ENCODE assay signal across 22 cellular contexts in genomic region chr7:138954545-138955475, GRCh38. TPM values are rescaled to one million over a fixed set of nuclear protein-coding genes. Genes with fewer than 3 reads are reported as not detected.
DNase-seq lines count a peak whose midpoint lies in the region; ATAC-seq, FAIRE-seq and TF ChIP-seq lines count a peak whose summit lies in the region.
"Had no signal": no experiment of that assay in that cellular context is flagged by ENCODE, and none has a peak within 500 bp of the region (broad histone marks: within the 10 kb centered on the region; RNA-seq: fewer than 3 reads in every experiment).

No MANE protein-coding gene starts in this region.

- POLR2A ChIA-PET in HepG2 (lab: Yijun Ruan, JAX) = no interaction called here

- H4K12ac ChIP-seq in trophoblast cell (ENCODE audit: low read depth, low read length) = no peak overlapping the region

- H3K14ac ChIP-seq in trophoblast cell (ENCODE audit: low read length) = no peak overlapping the region

- H3K4me3 ChIP-seq in HepG2 (replicated peaks in 1 of 3; ENCODE audit: insufficient read depth in 1 of 3, low read depth in 2 of 3, low read length in 3 of 3) = no peak overlapping the region
- H3K4me3 ChIP-seq in right lobe of liver = no peak overlapping the region
- H3K4me3 ChIP-seq in mesendoderm (ENCODE audit: low read length) = no peak overlapping the region
- H3K4me3 ChIP-seq in trophoblast cell (ENCODE audit: low read depth, low read length) = no peak overlapping the region
- H3K4me3 ChIP-seq: A549 had no signal

- no peaks in the 10 kb centered on the region for H3K27me3 ChIP-seq in HepG2 (ENCODE audit: control insufficient read depth in 1 of 2, insufficient read depth in 2 of 2, low read length in 2 of 2)
- no peaks in the 10 kb centered on the region for H3K27me3 ChIP-seq in right lobe of liver
- H3K27me3 ChIP-seq in mesendoderm (ENCODE audit: insufficient read depth, low read length, poor library complexity) = no peaks in the 10 kb centered on the region
- no peaks in the 10 kb centered on the region for H3K27me3 ChIP-seq in trophoblast cell (ENCODE audit: insufficient read depth, low read length)

- no peak for DNase-seq in HepG2 (ENCODE audit: low spot score)
- no peak for DNase-seq in right lobe of liver
- DNase-seq in dermis blood vessel endothelial cell = peak; percentile 39
- DNase-seq in mesendoderm = peak; percentile 55
- DNase-seq in DMS 273 (lab: John Stamatoyannopoulos, UW; ENCODE audit: unreplicated experiment) = no peak
- no peak for DNase-seq in H54 (ENCODE audit: insufficient read length, low spot score)
- DNase-seq in trophoblast cell = no peak
- DNase-seq in NOMO-1 treated with dmso at 0.1 percent for 144 hours (lab: John Stamatoyannopoulos, UW; ENCODE audit: unreplicated experiment) = no peak
- DNase-seq: DMS153, KG1, NCI-H1048, NCI-H1436 treated with DMSO at 0.1 percent for 48 hours, NCI-H2029 treated with DMSO at 0.1 percent for 48 hours, NCI-H2171 treated with DMSO at 0.1 percent for 48 hours, NCI-H446 treated with DMSO at 0.1 percent for 48 hours, NCI-H774, SK-N-SH had no signal

- H3K23ac ChIP-seq in mesendoderm (ENCODE audit: low read length) (no peak overlapping the region), trophoblast cell (ENCODE audit: low read length) (no peak overlapping the region)

- no peak overlapping the region for H2BK15ac ChIP-seq in mesendoderm (replicated peaks; ENCODE audit: low read depth)

- TF ChIP-seq RAD21 in HepG2 (CRISPR knock-in tag; IDR thresholded peaks at IDR 0.05) = no peak

- ATAC-seq in HepG2 (peak; percentile 40; the same call in 1 of the 3 replicates), right lobe of liver (no peak)
- ATAC-seq: HCT116, Panc1 had no signal

- no peak overlapping the region for H4K5ac ChIP-seq in mesendoderm (ENCODE audit: low read length)

- no peak overlapping the region for H3K18ac ChIP-seq in mesendoderm (ENCODE audit: low read length)
- H3K18ac ChIP-seq in trophoblast cell (ENCODE audit: low read length) = no peak overlapping the region

- in situ Hi-C loops in HepG2 (cut with HindIII; ENCODE audit: extremely low pct_ligation_motif_present, low pct_unique_long_range_greater_than_20kb) = no loop called here

- H3K27ac ChIP-seq in HepG2 (ENCODE audit: extremely low read length, insufficient read depth, low read length) (no peak overlapping the region), right lobe of liver (no peak overlapping the region), mesendoderm (ENCODE audit: low read depth, low read length) (no peak overlapping the region), trophoblast cell (ENCODE audit: low read depth, low read length) (no peak overlapping the region)
- H3K27ac ChIP-seq: A549, C4-2B had no signal

- H3K9ac ChIP-seq in HepG2 (ENCODE audit: insufficient read depth, low read depth, low read length) = no peak overlapping the region
- no peak overlapping the region for H3K9ac ChIP-seq in mesendoderm (ENCODE audit: low read length)
- H3K9ac ChIP-seq in trophoblast cell (ENCODE audit: low read length) = no peak overlapping the region
- H3K9ac ChIP-seq: SK-N-SH had no signal

- H4K20me1 ChIP-seq in HepG2 (ENCODE audit: insufficient read depth, low read length) = no peaks in the 10 kb centered on the region

- TF ChIP-seq CTCF in HepG2 (CRISPR knock-in tag; IDR thresholded peaks at IDR 0.05) (no peak), right lobe of liver (IDR thresholded peaks at IDR 0.05) (no peak)

- no peak overlapping the region for H2AFZ ChIP-seq in HepG2 (ENCODE audit: low read length)
- H2AFZ ChIP-seq in trophoblast cell (ENCODE audit: insufficient read depth, low read length, poor library complexity) = no peak overlapping the region

- BruUV-seq in HepG2 (replicated peaks; lab: Mats Ljungman, UMichigan) = no TSS peak

- H2BK120ac ChIP-seq in mesendoderm (ENCODE audit: low read depth, low read length) = no peak overlapping the region
- H2BK120ac ChIP-seq in trophoblast cell (ENCODE audit: insufficient read depth, low read length, poor library complexity) = no peak overlapping the region

- H3K4me2 ChIP-seq in HepG2 (ENCODE audit: low read depth, low read length) (no peak overlapping the region), mesendoderm (ENCODE audit: low read length) (no peak overlapping the region), trophoblast cell (ENCODE audit: low read length) (no peak overlapping the region)
- H3K4me2 ChIP-seq: A549, SK-N-SH had no signal

- H3K36me3 ChIP-seq in HepG2 (replicated peaks in 1 of 2; ENCODE audit: control insufficient read depth in 1 of 2, insufficient read depth in 2 of 2, low read length in 2 of 2) (no peaks in the 10 kb centered on the region), right lobe of liver (no peaks in the 10 kb centered on the region), mesendoderm (ENCODE audit: control insufficient read depth, insufficient read depth, low read length) (no peaks in the 10 kb centered on the region), trophoblast cell (ENCODE audit: control insufficient read depth in 1 of 2, insufficient read depth in 2 of 2, low read length in 2 of 2) (no peaks in the 10 kb centered on the region)

- H2AK5ac ChIP-seq in mesendoderm (ENCODE audit: low read length) = no peak overlapping the region
- no peak overlapping the region for H2AK5ac ChIP-seq in trophoblast cell (ENCODE audit: low read length)

- no peak overlapping the region for H2BK12ac ChIP-seq in trophoblast cell (ENCODE audit: low read length)

- no peak for TF ChIP-seq POLR2A in HepG2 (IDR thresholded peaks at IDR 0.05; ENCODE audit: insufficient read depth in 1 of 2, low read depth in 2 of 2, low read length in 2 of 2)
- TF ChIP-seq POLR2A in right lobe of liver (IDR thresholded peaks at IDR 0.05) = no peak
- no peak for TF ChIP-seq POLR2A in H54 (IDR thresholded peaks at IDR 0.05; ENCODE audit: low read depth, low read length)

- H3K4ac ChIP-seq in mesendoderm (ENCODE audit: low read depth, low read length) (no peak overlapping the region), trophoblast cell (ENCODE audit: low read depth, low read length) (no peak overlapping the region)

- CTCF ChIA-PET in HepG2 (lab: Yijun Ruan, JAX; ENCODE audit: low intra/inter-chr PET ratio, low total read pairs) = no interaction called here

- no peak for TF ChIP-seq EP300 in HepG2 (IDR thresholded peaks at IDR 0.05; ENCODE audit: low read depth in 2 of 2, low read length in 2 of 2)
- TF ChIP-seq EP300 in HepG2 (CRISPR knock-in tag; IDR thresholded peaks at IDR 0.05; ENCODE audit: borderline replicate concordance) = no peak

- H3K9me3 ChIP-seq in HepG2 (ENCODE audit: low read length) = no peaks in the 10 kb centered on the region
- H3K9me3 ChIP-seq in right lobe of liver = no peaks in the 10 kb centered on the region
- H3K9me3 ChIP-seq in trophoblast cell (ENCODE audit: insufficient read depth, low read depth, low read length) = peaks cover 2% of the 10 kb centered on the region
- H3K9me3 ChIP-seq: A549, SK-N-SH had no signal

- no peaks in the 10 kb centered on the region for H3K79me2 ChIP-seq in HepG2 (ENCODE audit: insufficient read depth, low read length)
- H3K79me2 ChIP-seq in mesendoderm (ENCODE audit: control insufficient read depth, insufficient read depth, low read length) = no peaks in the 10 kb centered on the region
- H3K79me2 ChIP-seq in trophoblast cell (ENCODE audit: control insufficient read depth, insufficient read depth, low read length, poor library complexity) = peaks cover 2% of the 10 kb centered on the region

- intact Hi-C loops in HepG2 (cut with micrococcal nuclease; ENCODE audit: unreplicated experiment) = no loop called here
- intact Hi-C loops in right lobe of liver (cut with DNase I) = no loop called here

- no peak overlapping the region for H4K91ac ChIP-seq in trophoblast cell (ENCODE audit: low read depth, low read length)

- H2BK5ac ChIP-seq in mesendoderm (ENCODE audit: low read length) (no peak overlapping the region), trophoblast cell (ENCODE audit: low read depth, low read length, poor library complexity) (no peak overlapping the region)

- peaks cover 11% of the 10 kb centered on the region for H3K4me1 ChIP-seq in HepG2 (ENCODE audit: insufficient read depth, low read length)
- no peaks in the 10 kb centered on the region for H3K4me1 ChIP-seq in right lobe of liver
- no peaks in the 10 kb centered on the region for H3K4me1 ChIP-seq in mesendoderm (ENCODE audit: control insufficient read depth, low read depth, low read length)
- H3K4me1 ChIP-seq in trophoblast cell (ENCODE audit: control insufficient read depth in 1 of 2, insufficient read depth in 2 of 2, low read length in 2 of 2) = peaks cover 8 to 17% of the 10 kb centered on the region in 2 experiments

- WGBS in HepG2 (ENCODE audit: low lambda C conversion rate) = 80% methylated on average over 12 of the region's 14 CpGs
- 66% methylated on average over 9 of the region's 14 CpGs for WGBS in right lobe of liver (ENCODE audit: insufficient coverage, low coverage, low lambda C conversion rate, missing lambda C conversion rate)
- no CpG with 5 or more reads among the region's 14 CpGs for WGBS in mesendoderm (ENCODE audit: extremely low coverage, insufficient coverage, low lambda C conversion rate)
- no CpG with 5 or more reads among the region's 14 CpGs for WGBS in trophoblast cell (ENCODE audit: extremely low coverage, insufficient coverage, insufficient read length)

- FAIRE-seq in HepG2 (lab: Jason Lieb, UNC) = peak; percentile 26
- FAIRE-seq in H54 (lab: Jason Lieb, UNC) = no peak
- FAIRE-seq: A549, GM19239 had no signal

- H3K56ac ChIP-seq in mesendoderm (ENCODE audit: low read length) = peak overlapping the region; percentile 4

- H3K79me1 ChIP-seq in mesendoderm (ENCODE audit: low read length) (no peaks in the 10 kb centered on the region), trophoblast cell (ENCODE audit: low read length) (peaks cover 4% of the 10 kb centered on the region)

- H4K8ac ChIP-seq in mesendoderm (ENCODE audit: low read depth, low read length) (no peak overlapping the region), trophoblast cell (ENCODE audit: low read depth, low read length) (no peak overlapping the region)

RNA-seq across cellular contexts. Expression of gene KIAA1549, which starts 26.4 kb away (rescaled TPM):
- 1.8 TPM in 2 replicates for total RNA-seq in HepG2 (2016; rRNA removed; fragmentation: Illumina TruSeq; extraction: Trizol)
- 0.88 and 1.0 TPM in 2 replicates for total RNA-seq in HepG2 (2016; cell fraction: cytosol; rRNA removed; fragmentation: Illumina TruSeq; extraction: Trizol; ENCODE audit: low read depth)
- 1.4 and 1.8 TPM in 2 replicates for total RNA-seq in HepG2 (2016; cell fraction: insoluble cytoplasmic fraction; rRNA removed; fragmentation: Illumina TruSeq; extraction: Trizol)
- total RNA-seq in HepG2 (2016; cell fraction: membrane; rRNA removed; fragmentation: Illumina TruSeq; extraction: Trizol) = 1.5 and 2.2 TPM in 2 replicates
- 3.1 and 3.6 TPM in 2 replicates for total RNA-seq in HepG2 (2016; cell fraction: nucleus; rRNA removed; fragmentation: Illumina TruSeq; extraction: Trizol)
- 1.1 and 1.2 TPM in 2 replicates for polyA plus RNA-seq in HepG2 (2011; rRNA removed)
- 0.95 and 0.96 TPM in 2 replicates for polyA plus RNA-seq in HepG2 (2011; cell fraction: cytosol; rRNA removed)
- polyA plus RNA-seq in HepG2 (2011; cell fraction: nucleus; rRNA removed) = 2.4 and 2.6 TPM in 2 replicates
- 1.3 and 2.0 TPM in 2 replicates for polyA plus RNA-seq in HepG2 (2012)
- polyA plus RNA-seq in HepG2 (2016; cell fraction: cytosol; fragmentation: Illumina TruSeq; extraction: Trizol; ENCODE audit: low read depth) = 0.15 and 0.22 TPM in 2 replicates
- 1.5 and 1.9 TPM in 2 replicates for polyA plus RNA-seq in HepG2 (2016; cell fraction: insoluble cytoplasmic fraction; fragmentation: Illumina TruSeq; extraction: Trizol; ENCODE audit: low read depth)
- polyA plus RNA-seq in HepG2 (2016; cell fraction: membrane; fragmentation: Illumina TruSeq; extraction: Trizol; ENCODE audit: low read depth) = 0.65 and 1.0 TPM in 2 replicates
- 4.3 and 4.8 TPM in 2 replicates for polyA plus RNA-seq in HepG2 (2016; cell fraction: nucleus; fragmentation: Illumina TruSeq; extraction: Trizol; ENCODE audit: insufficient read depth, low read depth)
- polyA minus RNA-seq in HepG2 (2011; rRNA and poly(A)+ RNA removed; ENCODE audit: low replicate concordance) = 4.4 and 12.3 TPM in 2 replicates
- 1.8 and 3.1 TPM in 2 replicates for polyA minus RNA-seq in HepG2 (2011; cell fraction: cytosol; rRNA and poly(A)+ RNA removed)
- polyA minus RNA-seq in HepG2 (2011; cell fraction: nucleus; rRNA and poly(A)+ RNA removed) = 2.6 and 3.1 TPM in 2 replicates
- 1 to 10 TPM in 1 of 6 experiments, under 1 TPM in 5; 0.56 to 1.9 (median 0.68) TPM for total RNA-seq in right lobe of liver
- 2.6 and 3.3 TPM in 2 replicates for total RNA-seq in dermis blood vessel endothelial cell
- 6.7 TPM for polyA plus RNA-seq in mesendoderm (2013, experiment 1 of 2)
- 6.5 TPM for polyA plus RNA-seq in mesendoderm (2013, experiment 2 of 2)
- 19.0 and 19.5 TPM in 2 replicates for polyA plus RNA-seq in trophoblast cell (2013)

Comparison
In these comparisons a context has a peak if more than half of its experiments do, and no peak if none do; other contexts are left out.
1. DNase-seq: peak in dermis blood vessel endothelial cell (single experiment) and mesendoderm (single experiment); none in HepG2 (single experiment), right lobe of liver (0 of 3), DMS 273 (single experiment), H54 (single experiment), trophoblast cell (0 of 2) and NOMO-1 treated with dmso at 0.1 percent for 144 hours (single experiment).